In genomic region chr17:60594747-60595146, GRCh38 we compare ENCODE assay signal across 25 cellular contexts. TPM values are rescaled to one million over a fixed set of nuclear protein-coding genes. Genes with fewer than 3 reads are reported as not detected.
DNase-seq lines count a peak whose midpoint lies in the region; ATAC-seq and TF ChIP-seq lines count a peak whose summit lies in the region.
"Had no signal": no experiment of that assay in that cellular context is flagged by ENCODE, and none has a peak within 500 bp of the region (broad histone marks: within the 10 kb centered on the region; RNA-seq: fewer than 3 reads in every experiment).

No MANE protein-coding gene starts in this region.

- no peak for TF ChIP-seq POLR2A in vagina (IDR thresholded peaks at IDR 0.05)

- no peak for TF ChIP-seq CTCF in vagina (IDR thresholded peaks at IDR 0.05)

- no peak for ATAC-seq in HG02759 (IDR thresholded peaks at IDR 0.05; ENCODE audit: unreplicated experiment)
- ATAC-seq in HG03159 (IDR thresholded peaks at IDR 0.05; ENCODE audit: unreplicated experiment) = no peak
- ATAC-seq: left lung had no signal

- intact Hi-C loops in vagina (cut with DNase I) = no loop called here

- no peaks in the 10 kb centered on the region for H3K36me3 ChIP-seq in vagina
- H3K36me3 ChIP-seq: esophagus muscularis mucosa, left lung, tibial artery had no signal

- H3K27me3 ChIP-seq in vagina = no peaks in the 10 kb centered on the region
- H3K27me3 ChIP-seq: esophagus muscularis mucosa, left lung, tibial artery had no signal

- peaks cover 9% of the 10 kb centered on the region for H3K4me1 ChIP-seq in vagina

- H3K27ac ChIP-seq in vagina = no peak overlapping the region
- H3K27ac ChIP-seq: esophagus muscularis mucosa, left lung, tibial artery had no signal

- H3K4me3 ChIP-seq in vagina = no peak overlapping the region
- H3K4me3 ChIP-seq: esophagus muscularis mucosa, left lung, tibial artery had no signal

- peak; percentile 3 for DNase-seq in COLO668 (lab: John Stamatoyannopoulos, UW; ENCODE audit: unreplicated experiment)
- peak; percentile 64 for DNase-seq in DMS53 treated with DMSO at 0.1 percent for 48 hours (lab: John Stamatoyannopoulos, UW; ENCODE audit: unreplicated experiment)
- DNase-seq in NCI-H1694 (lab: John Stamatoyannopoulos, UW) = peak; percentile 56
- DNase-seq in NCI-H524 treated with DMSO at 0.1 percent for 48 hours (lab: John Stamatoyannopoulos, UW) = peak; percentile 70
- DNase-seq in vagina (ENCODE audit: extremely low spot score in 2 of 2) = no peak
- DNase-seq: ACHN; activated CD4-positive, alpha-beta memory T cell treated with anti-CD3 and anti-CD28 coated beads, Interleukin-2, amount 10 ng/mL, durations not matched to agents 7 days and 5 days; activated CD8-positive, alpha-beta memory T cell treated with anti-CD3 and anti-CD28 coated beads, Interleukin-2, amount 50 U/mL, for 48 hours; activated naive CD4-positive, alpha-beta T cell treated with anti-CD3 and anti-CD28 coated beads, Interleukin-2, amount 10 ng/mL, durations not matched to agents 7 days and 5 days; CD4-positive, alpha-beta memory T cell; cerebellar nuclear complex; foreskin fibroblast; head of caudate nucleus; islet precursor cell; Kasumi-1; left lung; NCI-H446 treated with DMSO at 0.1 percent for 48 hours; SHP77 treated with DMSO at 0.1 percent for 48 hours; stimulated activated CD4-positive, alpha-beta T cell treated with anti-CD3 and anti-CD28 coated beads, Interleukin-15, amount 100 ng/mL, for 24 hours; stimulated activated CD4-positive, alpha-beta T cell treated with anti-CD3 and anti-CD28 coated beads, Interleukin-4, amount 100 ng/mL, for 4 hours; T-helper 9 cell; tibial artery had no signal

- H3K9me3 ChIP-seq in vagina = no peaks in the 10 kb centered on the region
- H3K9me3 ChIP-seq: esophagus muscularis mucosa, left lung, tibial artery had no signal

RNA-seq across cellular contexts. Expression of gene PPM1D, which starts 5.2 kb away (rescaled TPM):
- total RNA-seq in vagina = 9.8 TPM

Comparison
In these comparisons a context has a peak if more than half of its experiments do, and no peak if none do; other contexts are left out.
1. DNase-seq: peak in COLO668 (single experiment), DMS53 treated with DMSO at 0.1 percent for 48 hours (single experiment), NCI-H1694 (single experiment) and NCI-H524 treated with DMSO at 0.1 percent for 48 hours (single experiment); none in vagina (0 of 2).